In genomic region chr18:64370036-64370435, GRCh38 we compare ENCODE assay signal across 18 cellular contexts.
DNase-seq lines count a peak whose midpoint lies in the region; ATAC-seq and TF ChIP-seq lines count a peak whose summit lies in the region.
"Had no signal": no experiment of that assay in that cellular context is flagged by ENCODE, and none has a peak within 500 bp of the region (broad histone marks: within the 10 kb centered on the region; RNA-seq: fewer than 3 reads in every experiment).

No MANE protein-coding gene starts in this region.

- H2BK120ac ChIP-seq in mesendoderm (ENCODE audit: low read depth, low read length), result no peak overlapping the region

- no peaks in the 10 kb centered on the region for H3K27me3 ChIP-seq in HAP-1 (ENCODE audit: low read depth)
- H3K27me3 ChIP-seq in smooth muscle cell (ENCODE audit: low read depth), result no peaks in the 10 kb centered on the region
- no peaks in the 10 kb centered on the region for H3K27me3 ChIP-seq in mesendoderm (ENCODE audit: insufficient read depth, low read length, poor library complexity)
- H3K27me3 ChIP-seq in naive thymus-derived CD4-positive, alpha-beta T cell (ENCODE audit: control insufficient read depth in 2 of 2, insufficient read depth in 2 of 2, low read length in 2 of 2), result no peaks in the 10 kb centered on the region
- H3K27me3 ChIP-seq: BE2C, BLaER1 had no signal

- H3K79me2 ChIP-seq in smooth muscle cell (ENCODE audit: low read depth) (no peaks in the 10 kb centered on the region), mesendoderm (ENCODE audit: control insufficient read depth, insufficient read depth, low read length) (no peaks in the 10 kb centered on the region)

- no peak overlapping the region for H2BK5ac ChIP-seq in mesendoderm (ENCODE audit: low read length)

- no peaks in the 10 kb centered on the region for H3F3A ChIP-seq in smooth muscle cell (ENCODE audit: low read depth)

- CTCF ChIA-PET in naive thymus-derived CD4-positive, alpha-beta T cell (lab: Charles Lee), result no interaction called here

- no peak overlapping the region for H3K23ac ChIP-seq in mesendoderm (ENCODE audit: low read length)

- H3K4me1 ChIP-seq in HAP-1, result peaks cover 6% of the 10 kb centered on the region
- no peaks in the 10 kb centered on the region for H3K4me1 ChIP-seq in smooth muscle cell (ENCODE audit: low read depth)
- no peaks in the 10 kb centered on the region for H3K4me1 ChIP-seq in mesendoderm (ENCODE audit: control insufficient read depth, low read depth, low read length)
- no peaks in the 10 kb centered on the region for H3K4me1 ChIP-seq in naive thymus-derived CD4-positive, alpha-beta T cell (ENCODE audit: control insufficient read depth in 2 of 2, insufficient read depth in 2 of 2, low read length in 2 of 2)
- H3K4me1 ChIP-seq: BE2C, BLaER1 had no signal

- in situ Hi-C loops in HAP-1 (cut with MboI; ENCODE audit: low sequenced_read_pairs), result no loop called here

- H4K5ac ChIP-seq in mesendoderm (ENCODE audit: low read length), result no peak overlapping the region

- no peaks in the 10 kb centered on the region for H4K20me1 ChIP-seq in smooth muscle cell (ENCODE audit: low read depth)
- H4K20me1 ChIP-seq: BLaER1 had no signal

- H3K79me1 ChIP-seq in mesendoderm (ENCODE audit: low read length), result no peaks in the 10 kb centered on the region

- H3K27ac Mint-ChIP-seq in nephron progenitor cell, result peak overlapping the region; percentile 19
- H3K27ac Mint-ChIP-seq in activated T-cell treated with anti-CD3 and anti-CD28 coated beads, Interleukin-2, amount 50 U/mL, for 24 hours, result no peak overlapping the region
- no peak overlapping the region for H3K27ac Mint-ChIP-seq in naive thymus-derived CD4-positive, alpha-beta T cell
- H3K27ac Mint-ChIP-seq: CD14-positive monocyte; CD4-positive, alpha-beta memory T cell; CD4-positive, CD25-positive, alpha-beta regulatory T cell; CD8-positive, alpha-beta memory T cell had no signal

- H3K56ac ChIP-seq in mesendoderm (ENCODE audit: low read length), result no peak overlapping the region

- POLR2A ChIA-PET in naive thymus-derived CD4-positive, alpha-beta T cell (lab: Charles Lee), result no interaction called here

- TF ChIP-seq CTCF in nephron progenitor cell (IDR thresholded peaks at IDR 0.05) (no peak), smooth muscle cell (IDR thresholded peaks at IDR 0.05; ENCODE audit: borderline replicate concordance, insufficient read depth, poor library complexity, severe bottlenecking) (no peak)

- peaks cover 2% of the 10 kb centered on the region for H3K9me3 Mint-ChIP-seq in nephron progenitor cell
- H3K9me3 Mint-ChIP-seq in activated T-cell treated with anti-CD3 and anti-CD28 coated beads, Interleukin-2, amount 50 U/mL, for 24 hours, result peaks cover 2% of the 10 kb centered on the region
- H3K9me3 Mint-ChIP-seq in naive thymus-derived CD4-positive, alpha-beta T cell, result peaks cover 0 to 10% (median 3%) of the 10 kb centered on the region in 11 donors

- H3K36me3 Mint-ChIP-seq in nephron progenitor cell (ENCODE audit: low read depth), result no peaks in the 10 kb centered on the region
- no peaks in the 10 kb centered on the region for H3K36me3 Mint-ChIP-seq in activated T-cell treated with anti-CD3 and anti-CD28 coated beads, Interleukin-2, amount 50 U/mL, for 24 hours (ENCODE audit: low read depth)
- no peaks in the 10 kb centered on the region for H3K36me3 Mint-ChIP-seq in naive thymus-derived CD4-positive, alpha-beta T cell
- H3K36me3 Mint-ChIP-seq: CD14-positive monocyte; CD4-positive, alpha-beta memory T cell; CD4-positive, CD25-positive, alpha-beta regulatory T cell; CD8-positive, alpha-beta memory T cell had no signal

- no peak overlapping the region for H3K4ac ChIP-seq in mesendoderm (ENCODE audit: low read depth, low read length)

- H3K4me3 Mint-ChIP-seq in nephron progenitor cell, result no peak overlapping the region
- H3K4me3 Mint-ChIP-seq in activated T-cell treated with anti-CD3 and anti-CD28 coated beads, Interleukin-2, amount 50 U/mL, for 24 hours, result no peak overlapping the region
- H3K4me3 Mint-ChIP-seq in naive thymus-derived CD4-positive, alpha-beta T cell, result no peak overlapping the region
- H3K4me3 Mint-ChIP-seq: CD14-positive monocyte; CD4-positive, alpha-beta memory T cell; CD4-positive, CD25-positive, alpha-beta regulatory T cell; CD8-positive, alpha-beta memory T cell had no signal

- no peak for ATAC-seq in naive thymus-derived CD4-positive, alpha-beta T cell

- H2AK5ac ChIP-seq in mesendoderm (ENCODE audit: low read length), result no peak overlapping the region

- DNase-seq in HAP-1 (ENCODE audit: low spot score in 2 of 2) (peak; percentile 52 to 98), nephron progenitor cell (no peak), smooth muscle cell (lab: John Stamatoyannopoulos, UW; ENCODE audit: unreplicated experiment) (no peak), mesendoderm (no peak)
- DNase-seq in activated T-cell treated with anti-CD3 and anti-CD28 coated beads, Interleukin-2, amount 50 U/mL, for 24 hours, result no peak
- no peak for DNase-seq in naive thymus-derived CD4-positive, alpha-beta T cell
- DNase-seq: 8988T; ACHN; BE2C; C1 segment of cervical spinal cord; CD4-positive, alpha-beta memory T cell; CD4-positive, CD25-positive, alpha-beta regulatory T cell; CD8-positive, alpha-beta memory T cell; COR-L47; DMS79 treated with DMSO at 0.1 percent for 48 hours; GF-D8 had no signal

- H3K9me3 ChIP-seq in HAP-1, result no peaks in the 10 kb centered on the region
- H3K9me3 ChIP-seq in smooth muscle cell (replicated peaks; ENCODE audit: low read depth), result peaks cover 6% of the 10 kb centered on the region
- H3K9me3 ChIP-seq in naive thymus-derived CD4-positive, alpha-beta T cell (ENCODE audit: control insufficient read depth in 2 of 3, low read length in 3 of 3), result no peaks in the 10 kb centered on the region
- H3K9me3 ChIP-seq: BE2C, BLaER1 had no signal

- H2AFZ ChIP-seq in smooth muscle cell (ENCODE audit: low read depth), result peak overlapping the region; percentile 80

- H3K27ac ChIP-seq in smooth muscle cell (ENCODE audit: low read depth), result no peak overlapping the region
- no peak overlapping the region for H3K27ac ChIP-seq in mesendoderm (ENCODE audit: low read depth, low read length)
- H3K27ac ChIP-seq in naive thymus-derived CD4-positive, alpha-beta T cell (ENCODE audit: low read depth, low read length), result no peak overlapping the region
- H3K27ac ChIP-seq: BLaER1 had no signal

- H3K9ac ChIP-seq in smooth muscle cell (ENCODE audit: low read depth), result no peak overlapping the region
- no peak overlapping the region for H3K9ac ChIP-seq in mesendoderm (ENCODE audit: low read length)
- H3K9ac ChIP-seq: BLaER1 had no signal

- no peak overlapping the region for H3K4me3 ChIP-seq in HAP-1
- no peak overlapping the region for H3K4me3 ChIP-seq in smooth muscle cell
- no peak overlapping the region for H3K4me3 ChIP-seq in mesendoderm (ENCODE audit: low read length)
- no peak overlapping the region for H3K4me3 ChIP-seq in naive thymus-derived CD4-positive, alpha-beta T cell (ENCODE audit: low read length)
- H3K4me3 ChIP-seq: BLaER1 had no signal

- H3K36me3 ChIP-seq in HAP-1 (replicated peaks) (no peaks in the 10 kb centered on the region), smooth muscle cell (ENCODE audit: low read depth) (no peaks in the 10 kb centered on the region), mesendoderm (ENCODE audit: control insufficient read depth, insufficient read depth, low read length) (no peaks in the 10 kb centered on the region)
- H3K36me3 ChIP-seq in naive thymus-derived CD4-positive, alpha-beta T cell (ENCODE audit: control insufficient read depth in 2 of 3, insufficient read depth in 3 of 3, low read length in 3 of 3), result no peaks in the 10 kb centered on the region
- H3K36me3 ChIP-seq: BE2C, BLaER1 had no signal

- no peak overlapping the region for H2BK15ac ChIP-seq in mesendoderm (replicated peaks; ENCODE audit: low read depth)

- H3K4me1 Mint-ChIP-seq in nephron progenitor cell, result no peaks in the 10 kb centered on the region
- no peaks in the 10 kb centered on the region for H3K4me1 Mint-ChIP-seq in activated T-cell treated with anti-CD3 and anti-CD28 coated beads, Interleukin-2, amount 50 U/mL, for 24 hours (ENCODE audit: low read depth)
- H3K4me1 Mint-ChIP-seq in naive thymus-derived CD4-positive, alpha-beta T cell, result no peaks in the 10 kb centered on the region
- H3K4me1 Mint-ChIP-seq: CD14-positive monocyte; CD4-positive, alpha-beta memory T cell; CD4-positive, CD25-positive, alpha-beta regulatory T cell; CD8-positive, alpha-beta memory T cell had no signal

- intact Hi-C loops in naive thymus-derived CD4-positive, alpha-beta T cell (cut with micrococcal nuclease), result no loop called here

- H3K4me2 ChIP-seq in smooth muscle cell, result no peak overlapping the region
- H3K4me2 ChIP-seq in mesendoderm (ENCODE audit: low read length), result no peak overlapping the region
- H3K4me2 ChIP-seq: BLaER1 had no signal

- no peak overlapping the region for H4K8ac ChIP-seq in mesendoderm (ENCODE audit: low read depth, low read length)

- H3K18ac ChIP-seq in mesendoderm (ENCODE audit: low read length), result no peak overlapping the region

- H3K27me3 Mint-ChIP-seq in nephron progenitor cell (ENCODE audit: low read depth, poor library complexity), result no peaks in the 10 kb centered on the region
- H3K27me3 Mint-ChIP-seq in activated T-cell treated with anti-CD3 and anti-CD28 coated beads, Interleukin-2, amount 50 U/mL, for 24 hours, result no peaks in the 10 kb centered on the region
- H3K27me3 Mint-ChIP-seq in naive thymus-derived CD4-positive, alpha-beta T cell, result no peaks in the 10 kb centered on the region
- H3K27me3 Mint-ChIP-seq: CD4-positive, alpha-beta memory T cell; CD4-positive, CD25-positive, alpha-beta regulatory T cell; CD8-positive, alpha-beta memory T cell had no signal

- WGBS in smooth muscle cell (ENCODE audit: low lambda C conversion rate), result 39% methylated on average over 5 of the region's 5 CpGs
- no CpG with 5 or more reads among the region's 5 CpGs for WGBS in mesendoderm (ENCODE audit: extremely low coverage, insufficient coverage, low lambda C conversion rate)

Comparison
In these comparisons a context has a peak if more than half of its experiments do, and no peak if none do; other contexts are left out.
1. DNase-seq: peak in HAP-1 (2 of 2); none in nephron progenitor cell (single experiment), smooth muscle cell (single experiment), activated T-cell treated with anti-CD3 and anti-CD28 coated beads, Interleukin-2, amount 50 U/mL, for 24 hours (single experiment), mesendoderm (single experiment) and naive thymus-derived CD4-positive, alpha-beta T cell (0 of 9).